Comparison of ENCODE assay signal across 10 cellular contexts in the genomic region with DNA sequence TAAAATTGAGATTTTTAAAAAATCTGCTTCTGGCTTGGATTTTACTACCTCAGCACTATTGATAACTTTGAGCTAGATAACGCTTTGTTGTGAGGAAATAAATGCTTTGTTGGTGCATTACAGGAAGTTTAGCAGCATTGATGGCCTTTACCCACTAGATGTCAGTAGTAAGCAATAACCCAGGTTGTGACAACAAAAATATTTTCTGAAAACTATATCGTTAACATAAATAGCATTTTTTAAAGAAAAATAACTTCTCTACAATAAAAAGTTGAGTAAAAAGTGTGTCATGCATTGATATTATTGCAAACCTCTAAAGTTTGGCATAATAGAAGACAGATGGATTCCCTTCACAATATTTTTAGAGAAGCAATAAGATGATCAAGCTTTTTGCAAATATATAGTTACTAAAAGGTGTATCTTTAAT.
DNase-seq lines count a peak whose midpoint lies in the region; ATAC-seq and TF ChIP-seq lines count a peak whose summit lies in the region.
"Had no signal": no experiment of that assay in that cellular context is flagged by ENCODE, and none has a peak within 500 bp of the region (broad histone marks: within the 10 kb centered on the region; RNA-seq: fewer than 3 reads in every experiment).

No MANE protein-coding gene starts in this region.

- no peaks in the 10 kb centered on the region for H3F3A ChIP-seq in DOHH2 (ENCODE audit: control insufficient read depth, insufficient read depth)

- H3K79me2 ChIP-seq in DOHH2 (ENCODE audit: control insufficient read depth, low read length), result no peaks in the 10 kb centered on the region

- H4K20me1 ChIP-seq in DOHH2 (ENCODE audit: control insufficient read depth, insufficient read depth, low read depth, low read length), result no peaks in the 10 kb centered on the region

- TF ChIP-seq CTCF in DOHH2 (IDR thresholded peaks at IDR 0.05; ENCODE audit: low read depth, low read length, poor library complexity, severe bottlenecking), result peak; percentile 68
- peak; percentile 80 for TF ChIP-seq CTCF in LNCAP (IDR thresholded peaks at IDR 0.05)
- peak in 2 of 3 donors; percentile 21 to 37 for TF ChIP-seq CTCF in breast epithelium (IDR thresholded peaks at IDR 0.05)
- peak; percentile 71 to 81 (median 78) for TF ChIP-seq CTCF in nephron (IDR thresholded peaks at IDR 0.05; ENCODE audit: unreplicated experiment in 3 of 3)

- H3K27ac Mint-ChIP-seq in nephron, result no peak overlapping the region
- H3K27ac Mint-ChIP-seq in activated CD8-positive, alpha-beta memory T cell treated with anti-CD3 and anti-CD28 coated beads, Interleukin-2, amount 10 ng/mL, durations not matched to agents 7 days and 5 days, result no peak overlapping the region
- H3K27ac Mint-ChIP-seq in activated naive CD8-positive, alpha-beta T cell treated with anti-CD3 and anti-CD28 coated beads, Interleukin-2, amount 50 U/mL, for 24 hours, result no peak overlapping the region
- H3K27ac Mint-ChIP-seq: naive thymus-derived CD4-positive, alpha-beta T cell had no signal

- no peaks in the 10 kb centered on the region for H3K9me2 ChIP-seq in DOHH2 (replicated peaks; ENCODE audit: control insufficient read depth, low read length)

- H3K4me2 ChIP-seq in DOHH2 (ENCODE audit: low read length), result no peak overlapping the region

- H3K4me3 ChIP-seq in DOHH2 (ENCODE audit: low read length) (no peak overlapping the region), breast epithelium (no peak overlapping the region)

- H3K36me3 Mint-ChIP-seq in nephron (ENCODE audit: low read depth), result no peaks in the 10 kb centered on the region
- H3K36me3 Mint-ChIP-seq in activated CD8-positive, alpha-beta memory T cell treated with anti-CD3 and anti-CD28 coated beads, Interleukin-2, amount 10 ng/mL, durations not matched to agents 7 days and 5 days, result no peaks in the 10 kb centered on the region
- H3K36me3 Mint-ChIP-seq in activated naive CD8-positive, alpha-beta T cell treated with anti-CD3 and anti-CD28 coated beads, Interleukin-2, amount 50 U/mL, for 24 hours (ENCODE audit: low read depth), result no peaks in the 10 kb centered on the region
- H3K36me3 Mint-ChIP-seq: naive thymus-derived CD4-positive, alpha-beta T cell had no signal

- no peaks in the 10 kb centered on the region for H3K36me3 ChIP-seq in DOHH2 (ENCODE audit: control insufficient read depth, low read length)
- no peaks in the 10 kb centered on the region for H3K36me3 ChIP-seq in breast epithelium

- no peak for TF ChIP-seq POLR2A in breast epithelium (IDR thresholded peaks at IDR 0.05)

- H3K9me3 ChIP-seq in DOHH2 (ENCODE audit: control insufficient read depth, insufficient read depth, low read length), result no peaks in the 10 kb centered on the region
- no peaks in the 10 kb centered on the region for H3K9me3 ChIP-seq in breast epithelium

- H3K4me1 Mint-ChIP-seq in nephron, result peaks cover 26% of the 10 kb centered on the region
- no peaks in the 10 kb centered on the region for H3K4me1 Mint-ChIP-seq in activated CD8-positive, alpha-beta memory T cell treated with anti-CD3 and anti-CD28 coated beads, Interleukin-2, amount 10 ng/mL, durations not matched to agents 7 days and 5 days
- H3K4me1 Mint-ChIP-seq in activated naive CD8-positive, alpha-beta T cell treated with anti-CD3 and anti-CD28 coated beads, Interleukin-2, amount 50 U/mL, for 24 hours, result no peaks in the 10 kb centered on the region
- H3K4me1 Mint-ChIP-seq: naive thymus-derived CD4-positive, alpha-beta T cell had no signal

- H3K4me1 ChIP-seq in DOHH2 (ENCODE audit: control insufficient read depth, low read length) (no peaks in the 10 kb centered on the region), breast epithelium (no peaks in the 10 kb centered on the region)

- intact Hi-C loops in breast epithelium (cut with DNase I; ENCODE audit: low total_unique reads), result no loop called here

- CTCF ChIA-PET in activated CD8-positive, alpha-beta memory T cell treated with anti-CD3 and anti-CD28 coated beads, Interleukin-2, amount 10 ng/mL, durations not matched to agents 7 days and 5 days (lab: Charles Lee), result interaction anchor here (1.6 to 2.1 kb wide), 2 partner anchors 30 to 913 kb away, joined by 5 read pairs; no protein-coding TSS in a partner anchor

- ATAC-seq in activated CD8-positive, alpha-beta memory T cell treated with anti-CD3 and anti-CD28 coated beads, Interleukin-2, amount 10 ng/mL, durations not matched to agents 7 days and 5 days, result no peak
- ATAC-seq in activated naive CD8-positive, alpha-beta T cell treated with anti-CD3 and anti-CD28 coated beads, Interleukin-2, amount 50 U/mL, for 24 hours, result no peak
- ATAC-seq: naive thymus-derived CD4-positive, alpha-beta T cell had no signal

- peaks cover 6% of the 10 kb centered on the region for H3K27me3 Mint-ChIP-seq in nephron (ENCODE audit: low read depth)
- no peaks in the 10 kb centered on the region for H3K27me3 Mint-ChIP-seq in activated CD8-positive, alpha-beta memory T cell treated with anti-CD3 and anti-CD28 coated beads, Interleukin-2, amount 10 ng/mL, durations not matched to agents 7 days and 5 days
- H3K27me3 Mint-ChIP-seq in activated naive CD8-positive, alpha-beta T cell treated with anti-CD3 and anti-CD28 coated beads, Interleukin-2, amount 50 U/mL, for 24 hours, result peaks cover 12% of the 10 kb centered on the region

- H3K27ac ChIP-seq in DOHH2 (ENCODE audit: low read depth, low read length) (no peak overlapping the region), breast epithelium (no peak overlapping the region)

- H3K27me3 ChIP-seq in DOHH2 (ENCODE audit: control insufficient read depth, low read length) (peaks cover 5% of the 10 kb centered on the region; the same call in 1 of the 2 replicates), breast epithelium (no peaks in the 10 kb centered on the region)

- no peaks in the 10 kb centered on the region for H3K9me3 Mint-ChIP-seq in nephron
- no peaks in the 10 kb centered on the region for H3K9me3 Mint-ChIP-seq in activated CD8-positive, alpha-beta memory T cell treated with anti-CD3 and anti-CD28 coated beads, Interleukin-2, amount 10 ng/mL, durations not matched to agents 7 days and 5 days (ENCODE audit: low read depth)
- no peaks in the 10 kb centered on the region for H3K9me3 Mint-ChIP-seq in activated naive CD8-positive, alpha-beta T cell treated with anti-CD3 and anti-CD28 coated beads, Interleukin-2, amount 50 U/mL, for 24 hours

- H3K4me3 Mint-ChIP-seq in nephron, result no peak overlapping the region
- H3K4me3 Mint-ChIP-seq in activated CD8-positive, alpha-beta memory T cell treated with anti-CD3 and anti-CD28 coated beads, Interleukin-2, amount 10 ng/mL, durations not matched to agents 7 days and 5 days, result no peak overlapping the region
- H3K4me3 Mint-ChIP-seq in activated naive CD8-positive, alpha-beta T cell treated with anti-CD3 and anti-CD28 coated beads, Interleukin-2, amount 50 U/mL, for 24 hours, result no peak overlapping the region
- H3K4me3 Mint-ChIP-seq: naive thymus-derived CD4-positive, alpha-beta T cell had no signal

- DNase-seq in breast epithelium (ENCODE audit: low spot score in 2 of 2) (no peak), cerebellar nuclear complex (lab: John Stamatoyannopoulos, UW) (no peak), NCI-H226 (no peak)
- DNase-seq in activated CD8-positive, alpha-beta memory T cell treated with anti-CD3 and anti-CD28 coated beads, Interleukin-2, amount 10 ng/mL, durations not matched to agents 7 days and 5 days, result no peak
- DNase-seq in activated naive CD8-positive, alpha-beta T cell treated with anti-CD3 and anti-CD28 coated beads, Interleukin-2, amount 50 U/mL, for 24 hours, result no peak
- DNase-seq: activated T-cell treated with anti-CD3 and anti-CD28 coated beads, Interleukin-2, amount 50 U/mL, for 1 hour had no signal

Comparison
In these comparisons a context has a peak if more than half of its experiments do, and no peak if none do; other contexts are left out.
1. CTCF ChIP-seq: peak in every context shown above with its lines; median percentile 80 in LNCAP; 78 in nephron; 68 in DOHH2; 29 in breast epithelium.